9 cellular contexts compared by ENCODE assay signal in the genomic region with DNA sequence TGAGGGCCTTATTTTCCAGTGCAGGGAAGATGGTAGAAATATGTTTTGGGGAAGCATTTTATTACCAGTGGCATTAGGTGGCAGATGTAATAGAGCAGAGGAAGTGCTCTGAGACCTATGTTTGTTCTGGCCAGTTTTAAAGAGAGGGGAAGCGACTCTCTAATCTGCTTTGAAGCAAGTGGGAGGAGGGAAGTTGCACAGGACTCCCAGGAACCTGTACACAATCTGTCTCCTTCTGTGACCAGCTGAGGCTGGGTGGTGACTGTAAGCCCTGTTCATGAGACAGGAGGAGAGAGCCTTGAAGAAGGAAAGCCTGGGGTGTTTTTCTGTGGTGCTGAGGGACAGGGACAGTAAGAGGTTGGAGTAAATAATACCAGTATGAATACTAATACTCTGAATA.
DNase-seq lines count a peak whose midpoint lies in the region; ATAC-seq and TF ChIP-seq lines count a peak whose summit lies in the region.
"Had no signal": no experiment of that assay in that cellular context is flagged by ENCODE, and none has a peak within 500 bp of the region (broad histone marks: within the 10 kb centered on the region; RNA-seq: fewer than 3 reads in every experiment).

No MANE protein-coding gene starts in this region.

- H3K9me3 ChIP-seq in right cardiac atrium (ENCODE audit: control insufficient read depth, low read length) (no peaks in the 10 kb centered on the region), stomach smooth muscle (ENCODE audit: control insufficient read depth in 2 of 2, low read length in 2 of 2) (no peaks in the 10 kb centered on the region), A673 (ENCODE audit: low read depth, low read length, poor library complexity, severe bottlenecking) (no peaks in the 10 kb centered on the region)

- DNase-seq in HCEC 1CT (peak; percentile 22), SKM-1 treated with dmso at 0.1 percent for 144 hours (lab: John Stamatoyannopoulos, UW; ENCODE audit: unreplicated experiment) (peak; percentile 81), right cardiac atrium (no peak), A673 (ENCODE audit: low spot score) (no peak), NCI-H1417 (lab: John Stamatoyannopoulos, UW) (no peak), activated gamma-delta T cell (lab: John Stamatoyannopoulos, UW) (no peak)
- DNase-seq in stimulated activated CD4-positive, alpha-beta T cell treated with anti-CD3 and anti-CD28 coated beads, Interleukin-1b, Interleukin-23, amount 100 ng/mL, for 48 hours = no peak
- DNase-seq: NCI-H2081 had no signal

- no peak overlapping the region for H3K4me3 ChIP-seq in right cardiac atrium (ENCODE audit: low read length)
- H3K4me3 ChIP-seq in stomach smooth muscle (ENCODE audit: low read length in 2 of 2) = peak overlapping the region; percentile 86 to 92
- H3K4me3 ChIP-seq in A673 (ENCODE audit: low read depth, low read length, poor library complexity, severe bottlenecking) = no peak overlapping the region

- no TSS peak for BruUV-seq in A673 (replicated peaks; lab: Mats Ljungman, UMichigan)

- H3K4me1 ChIP-seq in right cardiac atrium (ENCODE audit: control insufficient read depth, insufficient read depth, low read length) = peaks cover 18% of the 10 kb centered on the region
- H3K4me1 ChIP-seq in stomach smooth muscle (ENCODE audit: control insufficient read depth, insufficient read depth, low read length) = peaks cover 45% of the 10 kb centered on the region
- H3K4me1 ChIP-seq in A673 (ENCODE audit: insufficient read depth, low read length, poor library complexity, severe bottlenecking) = no peaks in the 10 kb centered on the region

- H3K27me3 ChIP-seq in right cardiac atrium (ENCODE audit: control insufficient read depth, insufficient read depth) (no peaks in the 10 kb centered on the region), stomach smooth muscle (ENCODE audit: control insufficient read depth in 1 of 2, insufficient read depth in 2 of 2, low read length in 2 of 2) (no peaks in the 10 kb centered on the region), A673 (replicated peaks; ENCODE audit: insufficient read depth, low read depth, low read length, poor library complexity) (no peaks in the 10 kb centered on the region)

- CTCF ChIA-PET in A673 (lab: Charles Lee) = no interaction called here

- TF ChIP-seq CTCF in A673 (conservative IDR thresholded peaks at IDR 0.05; ENCODE audit: low read depth, low read length) = no peak

- 57% methylated on average over 1 of the region's 1 CpG for WGBS in right cardiac atrium

- POLR2A ChIA-PET in A673 (lab: Charles Lee; ENCODE audit: low non-redundant PET) = no interaction called here

- H3K27ac ChIP-seq in right cardiac atrium (ENCODE audit: low read length) (peak overlapping the region; percentile 69), stomach smooth muscle (ENCODE audit: low read length) (peak overlapping the region; percentile 100), A673 (ENCODE audit: low read depth, low read length, poor library complexity, severe bottlenecking) (no peak overlapping the region)

- peak overlapping the region; percentile 96 to 100 for H3K9ac ChIP-seq in stomach smooth muscle (ENCODE audit: low read length in 2 of 2)

- intact Hi-C loops in right cardiac atrium (cut with DNase I) = no loop called here
- intact Hi-C loops in A673 (cut with micrococcal nuclease; ENCODE audit: unreplicated experiment) = no loop called here

- ATAC-seq in right cardiac atrium = peak; percentile 22 to 35

- H3K36me3 ChIP-seq in stomach smooth muscle (ENCODE audit: control insufficient read depth in 2 of 2, insufficient read depth in 2 of 2, low read length in 2 of 2) (peaks cover 6 to 27% of the 10 kb centered on the region in 2 donors), A673 (ENCODE audit: insufficient read depth, low read length, poor library complexity, severe bottlenecking) (no peaks in the 10 kb centered on the region)

Comparison
In these comparisons a context has a peak if more than half of its experiments do, and no peak if none do; other contexts are left out.
1. DNase-seq: peak in HCEC 1CT (single experiment) and SKM-1 treated with dmso at 0.1 percent for 144 hours (single experiment); none in right cardiac atrium (0 of 3), A673 (single experiment), stimulated activated CD4-positive, alpha-beta T cell treated with anti-CD3 and anti-CD28 coated beads, Interleukin-1b, Interleukin-23, amount 100 ng/mL, for 48 hours (single experiment), NCI-H1417 (0 of 3) and activated gamma-delta T cell (single experiment).
2. H3K4me3 ChIP-seq: peak in stomach smooth muscle (2 of 2); none in right cardiac atrium (single experiment) and A673 (single experiment).